Comparison of ENCODE assay signal across 18 cellular contexts in the genomic region with DNA sequence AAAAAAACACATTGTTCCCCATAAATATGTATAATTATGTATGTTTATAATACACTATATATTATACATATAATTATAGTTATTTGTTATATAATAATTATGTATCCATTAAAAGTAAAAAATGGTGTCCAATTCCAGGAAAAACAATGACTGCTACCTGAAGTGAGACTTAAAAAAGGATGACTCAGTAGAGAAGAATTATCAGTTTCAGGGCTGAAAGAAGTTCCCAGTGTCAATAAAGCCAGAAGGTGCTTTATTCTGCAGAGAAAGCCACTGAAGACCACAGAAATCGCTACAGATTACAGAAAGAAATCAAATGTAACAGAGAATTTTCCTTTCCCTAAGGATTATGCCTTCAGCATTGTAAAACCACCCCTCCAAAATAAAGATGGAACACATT. TPM values are rescaled to one million over a fixed set of nuclear protein-coding genes. Genes with fewer than 3 reads are reported as not detected.
A peak's percentile ranks its signal among the peaks of the same experiment; 100 is the strongest.
DNase-seq lines count a peak whose midpoint lies in the region; ATAC-seq and TF ChIP-seq lines count a peak whose summit lies in the region.
"Had no signal": no experiment of that assay in that cellular context is flagged by ENCODE, and none has a peak within 500 bp of the region (broad histone marks: within the 10 kb centered on the region; RNA-seq: fewer than 3 reads in every experiment).

No MANE protein-coding gene starts in this region.

- no peak overlapping the region for H2AFZ ChIP-seq in mammary epithelial cell (ENCODE audit: low read depth, low read length)
- no peak overlapping the region for H2AFZ ChIP-seq in PC-9
- H2AFZ ChIP-seq: GM23248 had no signal

- no peaks in the 10 kb centered on the region for H3K27me3 Mint-ChIP-seq in MCF 10A (ENCODE audit: insufficient read depth, unreplicated experiment)
- H3K27me3 Mint-ChIP-seq: CD4-positive, alpha-beta T cell had no signal

- 92% methylated on average over 1 of the region's 1 CpG for WGBS in mammary epithelial cell (ENCODE audit: low coverage, missing lambda C conversion rate)

- CTCF ChIA-PET in mammary epithelial cell (lab: Charles Lee; ENCODE audit: low non-redundant PET) (no interaction called here), MCF 10A (lab: Yijun Ruan, JAX) (no interaction called here), PC-9 (lab: Charles Lee) (no interaction called here)

- H3K79me2 ChIP-seq in mammary epithelial cell (ENCODE audit: insufficient read depth, low read length) (no peaks in the 10 kb centered on the region), PC-9 (ENCODE audit: low read depth) (no peaks in the 10 kb centered on the region)

- H3K27ac Mint-ChIP-seq in MCF 10A (ENCODE audit: low read depth, unreplicated experiment): no peak overlapping the region
- H3K27ac Mint-ChIP-seq: B cell; CD4-positive, alpha-beta T cell had no signal

- no peaks in the 10 kb centered on the region for H3K36me3 Mint-ChIP-seq in MCF 10A (ENCODE audit: insufficient read depth, unreplicated experiment)

- no peaks in the 10 kb centered on the region for H3F3A ChIP-seq in PC-9 (ENCODE audit: insufficient read depth, low read depth)

- dilution Hi-C loops in mammary epithelial cell (cut with HindIII; ENCODE audit: low sequenced_read_pairs): no loop called here

- no peak overlapping the region for H3K9ac ChIP-seq in mammary epithelial cell (ENCODE audit: insufficient read depth, low read length)
- H3K9ac ChIP-seq: GM23248 had no signal

- H3K4me3 ChIP-seq in mammary epithelial cell (replicated peaks in 1 of 3; ENCODE audit: insufficient read depth in 1 of 3, low read depth in 2 of 3, low read length in 3 of 3): no peak overlapping the region
- no peak overlapping the region for H3K4me3 ChIP-seq in PC-9
- H3K4me3 ChIP-seq: GM23248 had no signal

- intact Hi-C loops in mammary epithelial cell (cut with micrococcal nuclease) (no loop called here), MCF 10A (cut with micrococcal nuclease) (no loop called here), PC-9 (cut with micrococcal nuclease; ENCODE audit: unreplicated experiment) (no loop called here)

- H3K9me2 ChIP-seq in PC-9 (ENCODE audit: insufficient read depth): no peaks in the 10 kb centered on the region

- no peaks in the 10 kb centered on the region for H3K4me1 ChIP-seq in mammary epithelial cell (ENCODE audit: insufficient read depth, low read length)
- H3K4me1 ChIP-seq in PC-9 (replicated peaks; ENCODE audit: insufficient read depth): peaks cover 6% of the 10 kb centered on the region

- H3K4me3 Mint-ChIP-seq in MCF 10A (ENCODE audit: unreplicated experiment): no peak overlapping the region
- H3K4me3 Mint-ChIP-seq: B cell; CD4-positive, alpha-beta T cell had no signal

- H3K4me1 Mint-ChIP-seq in MCF 10A (ENCODE audit: insufficient read depth, unreplicated experiment): no peaks in the 10 kb centered on the region
- H3K4me1 Mint-ChIP-seq: B cell had no signal

- POLR2A ChIA-PET in MCF 10A (lab: Yijun Ruan, JAX): no interaction called here
- POLR2A ChIA-PET in PC-9 (lab: Charles Lee; ENCODE audit: unreplicated experiment): no interaction called here

- H3K4me2 ChIP-seq in mammary epithelial cell (ENCODE audit: insufficient read depth, low read depth, low read length): no peak overlapping the region
- H3K4me2 ChIP-seq in PC-9: 0 out of 2 replicates have a peak overlapping the region, but pooled peaks have one; percentile 15

- in situ Hi-C loops in mammary epithelial cell (cut with MboI; ENCODE audit: low sequenced_read_pairs in 2 of 2): no loop called here

- H3K9me3 Mint-ChIP-seq in MCF 10A (ENCODE audit: unreplicated experiment): no peaks in the 10 kb centered on the region
- H3K9me3 Mint-ChIP-seq: CD4-positive, alpha-beta T cell had no signal

- H3K27me3 ChIP-seq in mammary epithelial cell (ENCODE audit: insufficient read depth, low read length) (no peaks in the 10 kb centered on the region), PC-9 (ENCODE audit: insufficient read depth, low read depth) (no peaks in the 10 kb centered on the region)

- DNase-seq in mammary epithelial cell: peak; percentile 8
- DNase-seq in MCF 10A (ENCODE audit: unreplicated experiment): no peak
- DNase-seq in PC-9: peak in 1 of 2 experiments; percentile 43
- DNase-seq in kidney tubule cell (ENCODE audit: low spot score): peak; percentile 47
- no peak for DNase-seq in left lobe of liver (ENCODE audit: low spot score)
- DNase-seq in GM19238 (ENCODE audit: insufficient read length, low spot score): no peak
- DNase-seq: C1 segment of cervical spinal cord; Calu3; CD4-positive, alpha-beta T cell; DMS 273 treated with DMSO at 0.1 percent for 48 hours; DMS79 treated with DMSO at 0.1 percent for 48 hours; EL; GDM1; GM23248 had no signal

- H3K27ac ChIP-seq in mammary epithelial cell (ENCODE audit: insufficient read depth, low read depth, low read length) (no peak overlapping the region), PC-9 (no peak overlapping the region)
- H3K27ac ChIP-seq: GM23248, HL-60 had no signal

- no TSS peak for BruUV-seq in mammary epithelial cell (replicated peaks; lab: Mats Ljungman, UMichigan)
- BruUV-seq in MCF 10A (replicated peaks; lab: Mats Ljungman, UMichigan): no TSS peak
- BruUV-seq in PC-9 (replicated peaks; lab: Mats Ljungman, UMichigan): no TSS peak

- H3K36me3 ChIP-seq in mammary epithelial cell (ENCODE audit: insufficient read depth, low read length): no peaks in the 10 kb centered on the region
- no peaks in the 10 kb centered on the region for H3K36me3 ChIP-seq in PC-9 (ENCODE audit: low read depth)

- H3K9me3 ChIP-seq in mammary epithelial cell (replicated peaks; ENCODE audit: insufficient read depth, low read length): no peaks in the 10 kb centered on the region
- H3K9me3 ChIP-seq in PC-9 (ENCODE audit: insufficient read depth, low read depth): no peaks in the 10 kb centered on the region

- H4K20me1 ChIP-seq in mammary epithelial cell (ENCODE audit: insufficient read depth, low read length) (no peaks in the 10 kb centered on the region), PC-9 (ENCODE audit: insufficient read depth) (no peaks in the 10 kb centered on the region)

- TF ChIP-seq CTCF in mammary epithelial cell (conservative IDR thresholded peaks at IDR 0.05 in 1 of 2, IDR thresholded peaks at IDR 0.05 in 1 of 2; ENCODE audit: extremely low read depth in 1 of 2, insufficient read depth in 1 of 2, low read depth in 1 of 2, low read length in 2 of 2) (no peak), MCF 10A (IDR thresholded peaks at IDR 0.05; ENCODE audit: unreplicated experiment) (no peak), PC-9 (conservative IDR thresholded peaks at IDR 0.05) (no peak)

- ATAC-seq in left lobe of liver (no peak), GM21825 (IDR thresholded peaks at IDR 0.05; ENCODE audit: unreplicated experiment) (no peak)
- ATAC-seq: HCT116 had no signal

RNA-seq across cellular contexts. Expression of gene ANKRD31, which starts 50.9 kb away (rescaled TPM):
- total RNA-seq in mammary epithelial cell (under 1 TPM; 0.26 to 0.33 TPM), MCF 10A (2022) (0.28 and 0.56 TPM in 2 replicates), PC-9 (2021) (0.23 and 0.48 TPM in 2 replicates), left lobe of liver (not detected)
- polyA plus RNA-seq in mammary epithelial cell: 0.05 TPM
- polyA minus RNA-seq in mammary epithelial cell: 0.93 TPM
- total RNA-seq: GM23248 had no signal
- polyA plus RNA-seq: GM23248 had no signal

Comparison
In these comparisons a context has a peak if more than half of its experiments do, and no peak if none do; other contexts are left out.
1. DNase-seq: peak in mammary epithelial cell (single experiment) and kidney tubule cell (single experiment); none in MCF 10A (single experiment), left lobe of liver (single experiment) and GM19238 (single experiment).